ENCODE assay signal across 8 cellular contexts in the genomic region with DNA sequence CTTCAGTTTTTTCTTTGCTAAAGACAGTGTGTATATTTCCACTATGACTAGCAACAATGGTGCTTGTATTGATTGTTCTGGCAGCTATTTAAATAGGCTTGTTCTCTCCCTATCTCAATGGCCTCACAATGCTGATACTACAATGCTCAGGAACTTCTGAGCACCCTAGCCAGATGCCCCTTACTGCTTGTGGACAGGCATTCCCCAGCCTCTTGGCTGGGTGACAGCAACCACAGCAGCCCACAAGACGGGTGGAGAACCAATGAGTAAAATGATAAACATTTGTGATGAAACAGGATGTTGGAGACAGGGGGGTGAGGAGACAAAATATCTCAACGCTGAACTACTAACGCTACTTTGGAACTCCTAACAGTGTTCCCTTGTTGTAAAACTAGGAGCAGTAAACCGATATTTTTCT. TPM values are rescaled to one million over a fixed set of nuclear protein-coding genes. Genes with fewer than 3 reads are reported as not detected.
DNase-seq lines count a peak whose midpoint lies in the region; ATAC-seq, FAIRE-seq and TF ChIP-seq lines count a peak whose summit lies in the region.

No MANE protein-coding gene starts in this region.

- peak; percentile 79 for ATAC-seq in HG02623 (IDR thresholded peaks at IDR 0.05; ENCODE audit: unreplicated experiment)
- ATAC-seq in activated CD8-positive, alpha-beta T cell treated with anti-CD3 and anti-CD28 coated beads for 36 hours, result peak; percentile 61

- H3K27me3 Mint-ChIP-seq in activated CD8-positive, alpha-beta T cell treated with anti-CD3 and anti-CD28 coated beads for 36 hours, result no peaks in the 10 kb centered on the region
- no peaks in the 10 kb centered on the region for H3K27me3 Mint-ChIP-seq in osteocyte (ENCODE audit: unreplicated experiment)

- H3K4me3 Mint-ChIP-seq in activated CD8-positive, alpha-beta T cell treated with anti-CD3 and anti-CD28 coated beads for 36 hours, result peak overlapping the region; percentile 50
- peak overlapping the region; percentile 51 for H3K4me3 Mint-ChIP-seq in osteocyte (ENCODE audit: unreplicated experiment)

- in situ Hi-C loops in HAP-1 (cut with MboI; ENCODE audit: low sequenced_read_pairs), result no loop called here

- peaks cover 64% of the 10 kb centered on the region for H3K4me1 Mint-ChIP-seq in activated CD8-positive, alpha-beta T cell treated with anti-CD3 and anti-CD28 coated beads for 36 hours (ENCODE audit: low read depth)
- peaks cover 54% of the 10 kb centered on the region for H3K4me1 Mint-ChIP-seq in osteocyte (ENCODE audit: unreplicated experiment)

- DNase-seq in NCI-H2029 (lab: John Stamatoyannopoulos, UW) (peak; percentile 48), epithelial cell of esophagus (ENCODE audit: low read depth) (peak; percentile 92), osteocyte (ENCODE audit: extremely low spot score, unreplicated experiment) (peak; percentile 87), frontal cortex (ENCODE audit: low spot score in 2 of 2) (no peak), HAP-1 (ENCODE audit: low spot score in 2 of 2) (no peak)
- peak; percentile 90 for DNase-seq in activated CD8-positive, alpha-beta T cell treated with anti-CD3 and anti-CD28 coated beads for 36 hours

- peak overlapping the region; percentile 86 for H3K27ac Mint-ChIP-seq in activated CD8-positive, alpha-beta T cell treated with anti-CD3 and anti-CD28 coated beads for 36 hours
- peak overlapping the region; percentile 96 for H3K27ac Mint-ChIP-seq in osteocyte (ENCODE audit: unreplicated experiment)

- intact Hi-C loops in activated CD8-positive, alpha-beta T cell treated with anti-CD3 and anti-CD28 coated beads for 36 hours (cut with micrococcal nuclease), result loop anchor here (2.0 kb wide), 1 partner anchor 18 kb away; no protein-coding TSS in a partner anchor

- no peaks in the 10 kb centered on the region for H3K9me3 ChIP-seq in HAP-1

- peaks cover 27% of the 10 kb centered on the region for H3K36me3 Mint-ChIP-seq in activated CD8-positive, alpha-beta T cell treated with anti-CD3 and anti-CD28 coated beads for 36 hours (ENCODE audit: low read depth)
- H3K36me3 Mint-ChIP-seq in osteocyte (ENCODE audit: unreplicated experiment), result no peaks in the 10 kb centered on the region

- H3K4me1 ChIP-seq in HAP-1, result no peaks in the 10 kb centered on the region

- no peak for FAIRE-seq in frontal cortex (lab: Jason Lieb, UNC)

- no peaks in the 10 kb centered on the region for H3K27me3 ChIP-seq in HAP-1 (ENCODE audit: low read depth)

- no peaks in the 10 kb centered on the region for H3K36me3 ChIP-seq in HAP-1 (replicated peaks)

- POLR2A ChIA-PET in activated CD8-positive, alpha-beta T cell treated with anti-CD3 and anti-CD28 coated beads for 36 hours (lab: Charles Lee), result interaction anchor here (0.7 to 3.7 kb wide), 9 partner anchors 10 to 60 kb away, joined by 3 to 19 read pairs (median 4); partner anchors contain the start of gene HIVEP2

- no peak for TF ChIP-seq CTCF in activated CD8-positive, alpha-beta T cell treated with anti-CD3 and anti-CD28 coated beads for 36 hours (IDR thresholded peaks at IDR 0.05)
- TF ChIP-seq CTCF in epithelial cell of esophagus (IDR thresholded peaks at IDR 0.05; ENCODE audit: insufficient read depth, low read depth, low read length, missing control alignments), result no peak
- TF ChIP-seq CTCF in osteocyte (IDR thresholded peaks at IDR 0.05), result no peak

- H3K4me3 ChIP-seq in GM08714 (ENCODE audit: low read length) (peak overlapping the region; percentile 22; the same call in 1 of the 2 replicates), epithelial cell of esophagus (ENCODE audit: low read length) (no peak overlapping the region), HAP-1 (no peak overlapping the region)

- no peaks in the 10 kb centered on the region for H3K9me3 Mint-ChIP-seq in activated CD8-positive, alpha-beta T cell treated with anti-CD3 and anti-CD28 coated beads for 36 hours
- no peaks in the 10 kb centered on the region for H3K9me3 Mint-ChIP-seq in osteocyte (ENCODE audit: unreplicated experiment)

- CTCF ChIA-PET in activated CD8-positive, alpha-beta T cell treated with anti-CD3 and anti-CD28 coated beads for 36 hours (lab: Charles Lee), result interaction anchor here (1.3 to 2.5 kb wide), 2 partner anchors 12 to 17 kb away, joined by 4 to 5 read pairs; no protein-coding TSS in a partner anchor

RNA-seq across cellular contexts. Expression of gene HIVEP2, which starts 42.3 kb away (rescaled TPM):
- 10 to 100 TPM; 31.8 to 38.1 TPM for total RNA-seq in activated CD8-positive, alpha-beta T cell treated with anti-CD3 and anti-CD28 coated beads for 36 hours
- total RNA-seq in osteocyte (38.2 and 39.2 TPM in 2 replicates), frontal cortex (68.9 TPM)

Comparison
In these comparisons a context has a peak if more than half of its experiments do, and no peak if none do; other contexts are left out.
1. DNase-seq: peak in NCI-H2029 (single experiment), activated CD8-positive, alpha-beta T cell treated with anti-CD3 and anti-CD28 coated beads for 36 hours (single experiment), epithelial cell of esophagus (single experiment) and osteocyte (single experiment); none in frontal cortex (0 of 2) and HAP-1 (0 of 2).